Comparison of ENCODE assay signal across 9 cellular contexts in the genomic region with DNA sequence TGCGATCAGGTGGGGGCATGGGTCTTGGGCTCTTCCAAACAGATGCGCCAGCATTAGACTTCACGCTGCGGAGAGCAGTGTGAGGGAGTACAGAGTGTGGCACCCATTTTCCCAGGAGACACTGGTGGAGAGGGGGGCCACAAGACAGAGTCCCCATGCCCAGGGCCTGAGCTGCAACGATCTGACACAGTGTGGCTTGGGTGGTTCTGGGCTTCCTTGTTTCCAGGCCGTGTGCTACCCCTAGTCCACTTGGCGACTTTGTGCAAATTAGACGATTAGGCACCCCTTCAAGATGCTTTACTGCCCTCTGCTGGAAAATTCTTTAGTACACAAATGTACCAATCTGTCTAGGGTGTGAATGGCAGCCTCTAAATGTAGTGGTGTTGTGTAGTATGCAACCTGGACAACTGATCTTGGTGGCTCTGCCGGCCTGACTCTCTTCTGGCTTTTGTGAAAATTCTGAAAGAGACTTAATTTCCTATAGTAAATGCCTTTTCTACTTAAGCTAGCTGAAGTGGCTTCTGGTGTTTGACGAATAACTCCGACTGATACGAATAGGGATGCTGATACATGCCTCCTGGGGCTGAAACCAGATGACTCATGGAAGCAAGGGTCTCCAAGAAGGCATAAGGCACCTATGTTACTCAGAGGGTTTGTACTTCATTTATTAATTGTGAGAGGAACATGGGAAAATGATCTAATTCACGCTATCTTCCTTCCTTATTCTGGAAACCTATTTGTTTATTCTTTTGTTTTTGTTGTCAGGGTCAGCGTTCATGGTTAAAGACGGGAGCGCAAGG.
DNase-seq lines count a peak whose midpoint lies in the region; FAIRE-seq and TF ChIP-seq lines count a peak whose summit lies in the region.
"Had no signal": no experiment of that assay in that cellular context is flagged by ENCODE, and none has a peak within 500 bp of the region (broad histone marks: within the 10 kb centered on the region; RNA-seq: fewer than 3 reads in every experiment).

No MANE protein-coding gene starts in this region.

- TF ChIP-seq CTCF in OCI-LY3 (IDR thresholded peaks at IDR 0.05; ENCODE audit: low read depth, low read length) (peak; percentile 97), bronchial epithelial cell (IDR thresholded peaks at IDR 0.05; ENCODE audit: insufficient read depth, low read length, severe bottlenecking) (peak; percentile 66), thyroid gland (IDR thresholded peaks at IDR 0.05) (peak in 5 of 6 experiments; percentile 24 to 63 (median 58))

- H3K27me3 Mint-ChIP-seq in activated CD4-positive, alpha-beta T cell treated with anti-CD3 and anti-CD28 coated beads, Interleukin-2, amount 10 ng/mL, durations not matched to agents 7 days and 5 days = peaks cover 5% of the 10 kb centered on the region

- no peaks in the 10 kb centered on the region for H4K20me1 ChIP-seq in OCI-LY3 (ENCODE audit: insufficient read depth, low read length)

- no peaks in the 10 kb centered on the region for H3K79me2 ChIP-seq in OCI-LY3 (ENCODE audit: low read length)

- H3K27me3 ChIP-seq in OCI-LY3 (ENCODE audit: low read depth, low read length) (peaks cover 43% of the 10 kb centered on the region), bronchial epithelial cell (ENCODE audit: control insufficient read depth, insufficient read depth, low read length) (no peaks in the 10 kb centered on the region), thyroid gland (no peaks in the 10 kb centered on the region)

- peak overlapping the region; percentile 26 for H3K4me2 ChIP-seq in OCI-LY3 (ENCODE audit: low read length)

- DNase-seq in activated CD4-positive, alpha-beta T cell treated with anti-CD3 and anti-CD28 coated beads, Interleukin-2, amount 10 ng/mL, durations not matched to agents 7 days and 5 days = peak; percentile 47
- no peak for DNase-seq in activated CD4-positive, alpha-beta T cell treated with anti-CD3 and anti-CD28 coated beads, Interleukin-2, amount 50 U/mL, for 4 hours
- DNase-seq in LHCN-M2 (ENCODE audit: low read depth) (peak; percentile 73), bronchial epithelial cell (ENCODE audit: low read depth) (peak; percentile 72), kidney glomerular epithelial cell (lab: John Stamatoyannopoulos, UW) (peak; percentile 72), thyroid gland (no peak)
- no peak for DNase-seq in activated effector memory CD4-positive, alpha-beta T cell treated with Interleukin-2 at 50 U/mL for 16 hours

- H3K36me3 ChIP-seq in OCI-LY3 (replicated peaks; ENCODE audit: low read depth, low read length) (no peaks in the 10 kb centered on the region), bronchial epithelial cell (ENCODE audit: control insufficient read depth, insufficient read depth, low read length) (no peaks in the 10 kb centered on the region), thyroid gland (no peaks in the 10 kb centered on the region)

- H3K27ac Mint-ChIP-seq in activated CD4-positive, alpha-beta T cell treated with anti-CD3 and anti-CD28 coated beads, Interleukin-2, amount 10 ng/mL, durations not matched to agents 7 days and 5 days = no peak overlapping the region

- no peaks in the 10 kb centered on the region for H3K9me3 Mint-ChIP-seq in activated CD4-positive, alpha-beta T cell treated with anti-CD3 and anti-CD28 coated beads, Interleukin-2, amount 10 ng/mL, durations not matched to agents 7 days and 5 days
- H3K9me3 Mint-ChIP-seq: CD8-positive, alpha-beta memory T cell had no signal

- no peak overlapping the region for H3K4me3 Mint-ChIP-seq in activated CD4-positive, alpha-beta T cell treated with anti-CD3 and anti-CD28 coated beads, Interleukin-2, amount 10 ng/mL, durations not matched to agents 7 days and 5 days
- H3K4me3 Mint-ChIP-seq: CD8-positive, alpha-beta memory T cell had no signal

- H3K4me1 ChIP-seq in OCI-LY3 (ENCODE audit: low read length) (no peaks in the 10 kb centered on the region), thyroid gland (peaks cover 32 to 48% of the 10 kb centered on the region in 2 donors)

- no peaks in the 10 kb centered on the region for H3K4me1 Mint-ChIP-seq in activated CD4-positive, alpha-beta T cell treated with anti-CD3 and anti-CD28 coated beads, Interleukin-2, amount 10 ng/mL, durations not matched to agents 7 days and 5 days

- intact Hi-C loops in thyroid gland (cut with DNase I) = loop anchor here (5.0 kb wide), 1 partner anchor 425 kb away; no protein-coding TSS in a partner anchor

- H3K9me3 ChIP-seq in OCI-LY3 (ENCODE audit: insufficient read depth, low read length) (no peaks in the 10 kb centered on the region), thyroid gland (no peaks in the 10 kb centered on the region)

- 56 to 68% methylated on average over 13 to 16 of the region's 16 CpGs for WGBS in thyroid gland, 2 donors

- no peaks in the 10 kb centered on the region for H3K36me3 Mint-ChIP-seq in activated CD4-positive, alpha-beta T cell treated with anti-CD3 and anti-CD28 coated beads, Interleukin-2, amount 10 ng/mL, durations not matched to agents 7 days and 5 days (ENCODE audit: low read depth)
- H3K36me3 Mint-ChIP-seq: CD8-positive, alpha-beta memory T cell had no signal

- no peak overlapping the region for H3K27ac ChIP-seq in OCI-LY3 (ENCODE audit: low read length)
- H3K27ac ChIP-seq in thyroid gland = peak overlapping the region in 1 of 3 donors; percentile 59

- peak overlapping the region; percentile 8; the same call in 1 of the 2 replicates for H2AFZ ChIP-seq in OCI-LY3 (ENCODE audit: low read depth, low read length)

- H3K4me3 ChIP-seq in OCI-LY3 (ENCODE audit: low read length) = no peak overlapping the region
- no peak overlapping the region for H3K4me3 ChIP-seq in bronchial epithelial cell (ENCODE audit: low read depth, low read length)
- H3K4me3 ChIP-seq in thyroid gland (replicated peaks in 1 of 3) = no peak overlapping the region

- no peak overlapping the region for H3K9ac ChIP-seq in OCI-LY3 (ENCODE audit: low read length)

- TF ChIP-seq POLR2A in thyroid gland (IDR thresholded peaks at IDR 0.05) = no peak

- FAIRE-seq in bronchial epithelial cell (lab: Jason Lieb, UNC) = no peak

- POLR2A ChIA-PET in activated CD4-positive, alpha-beta T cell treated with anti-CD3 and anti-CD28 coated beads, Interleukin-2, amount 10 ng/mL, durations not matched to agents 7 days and 5 days (lab: Charles Lee) = no interaction called here

- CTCF ChIA-PET in activated CD4-positive, alpha-beta T cell treated with anti-CD3 and anti-CD28 coated beads, Interleukin-2, amount 10 ng/mL, durations not matched to agents 7 days and 5 days (lab: Charles Lee) = no interaction called here

Comparison
In these comparisons a context has a peak if more than half of its experiments do, and no peak if none do; other contexts are left out.
1. DNase-seq: peak in activated CD4-positive, alpha-beta T cell treated with anti-CD3 and anti-CD28 coated beads, Interleukin-2, amount 10 ng/mL, durations not matched to agents 7 days and 5 days (single experiment), LHCN-M2 (single experiment), bronchial epithelial cell (single experiment) and kidney glomerular epithelial cell (single experiment); none in activated CD4-positive, alpha-beta T cell treated with anti-CD3 and anti-CD28 coated beads, Interleukin-2, amount 50 U/mL, for 4 hours (0 of 2), thyroid gland (0 of 2) and activated effector memory CD4-positive, alpha-beta T cell treated with Interleukin-2 at 50 U/mL for 16 hours (single experiment).
2. Peak in every context shown above with its lines, with median percentiles within 50 percentile points of each other: CTCF ChIP-seq.